ENCODE assay signal across 1 cellular context in genomic region chr21:43924421-43925095, GRCh38.
A peak's percentile ranks its signal among the peaks of the same experiment; 100 is the strongest.
TF ChIP-seq lines count a peak whose summit lies in the region.

No MANE protein-coding gene starts in this region.

TF ChIP-seq in liver, 16 proteins besides CTCF, POLR2A, EP300 and RAD21:
- no peak for TF ChIP-seq FOXA2 (IDR thresholded peaks at IDR 0.05)
- TF ChIP-seq HNF4G (IDR thresholded peaks at IDR 0.05), result no peak
- no peak for TF ChIP-seq MAX (IDR thresholded peaks at IDR 0.05)
- no peak for TF ChIP-seq NR2F2 (IDR thresholded peaks at IDR 0.05)
- TF ChIP-seq RXRA (IDR thresholded peaks at IDR 0.05), result peak; percentile 58 to 79
